9 cellular contexts compared by ENCODE assay signal in genomic region chr5:1542755-1543154, GRCh38. TPM values are rescaled to one million over a fixed set of nuclear protein-coding genes. Genes with fewer than 3 reads are reported as not detected.
DNase-seq lines count a peak whose midpoint lies in the region; ATAC-seq and TF ChIP-seq lines count a peak whose summit lies in the region.
"Had no signal": no experiment of that assay in that cellular context is flagged by ENCODE, and none has a peak within 500 bp of the region (broad histone marks: within the 10 kb centered on the region; RNA-seq: fewer than 3 reads in every experiment).

No MANE protein-coding gene starts in this region.

- in situ Hi-C loops in GM23248 (cut with MboI): no loop called here

- H3F3A ChIP-seq in GM23248 (ENCODE audit: insufficient read depth): peaks cover 29% of the 10 kb centered on the region

- TF ChIP-seq EP300 in gastroesophageal sphincter (IDR thresholded peaks at IDR 0.05): no peak

- H3K36me3 ChIP-seq in GM23248 (ENCODE audit: low read depth) (no peaks in the 10 kb centered on the region), Peyer's patch (no peaks in the 10 kb centered on the region), gastroesophageal sphincter (no peaks in the 10 kb centered on the region), prostate gland (no peaks in the 10 kb centered on the region)

- peak overlapping the region; percentile 32 for H3K27ac ChIP-seq in GM23248
- H3K27ac ChIP-seq in Peyer's patch: peak overlapping the region in 1 of 4 donors; percentile 54
- H3K27ac ChIP-seq in gastroesophageal sphincter: peak overlapping the region in 2 of 4 donors; percentile 32 to 61
- H3K27ac ChIP-seq in prostate gland: no peak overlapping the region

- H3K9ac ChIP-seq in GM23248: no peak overlapping the region

- no peak for TF ChIP-seq CTCF in Peyer's patch (IDR thresholded peaks at IDR 0.05)
- TF ChIP-seq CTCF in gastroesophageal sphincter (IDR thresholded peaks at IDR 0.05): no peak
- TF ChIP-seq CTCF in prostate gland (IDR thresholded peaks at IDR 0.05): no peak

- H3K4me3 ChIP-seq in GM23248 (no peak overlapping the region), Peyer's patch (no peak overlapping the region), gastroesophageal sphincter (no peak overlapping the region), prostate gland (no peak overlapping the region)

- DNase-seq in GM23248 (peak; percentile 87), Peyer's patch (peak in 2 of 3 donors; percentile 38 to 72), prostate gland (ENCODE audit: low spot score) (peak; percentile 54), HUDEP-2 (lab: John Stamatoyannopoulos, UW; ENCODE audit: unreplicated experiment in 76 of 76) (no peak), GOT3 (lab: John Stamatoyannopoulos, UW) (no peak)
- DNase-seq in activated CD4-positive, alpha-beta T cell treated with anti-CD3 and anti-CD28 coated beads for 48 hours: no peak
- DNase-seq: stimulated activated CD4-positive, alpha-beta T cell treated with anti-CD3 and anti-CD28 coated beads, Interleukin-4, amount 100 ng/mL, for 4 hours had no signal

- H3K27me3 ChIP-seq in GM23248 (replicated peaks; ENCODE audit: insufficient read depth) (no peaks in the 10 kb centered on the region), Peyer's patch (no peaks in the 10 kb centered on the region), gastroesophageal sphincter (no peaks in the 10 kb centered on the region), prostate gland (replicated peaks; ENCODE audit: insufficient read depth) (no peaks in the 10 kb centered on the region)

- H3K9me3 ChIP-seq in GM23248 (ENCODE audit: low read depth) (no peaks in the 10 kb centered on the region), Peyer's patch (no peaks in the 10 kb centered on the region), gastroesophageal sphincter (no peaks in the 10 kb centered on the region), prostate gland (no peaks in the 10 kb centered on the region)

- no peaks in the 10 kb centered on the region for H4K20me1 ChIP-seq in GM23248 (ENCODE audit: insufficient read depth)

- H3K4me2 ChIP-seq in GM23248 (ENCODE audit: unreplicated experiment): peak overlapping the region; percentile 0

- TF ChIP-seq POLR2A in Peyer's patch (IDR thresholded peaks at IDR 0.05) (no peak), gastroesophageal sphincter (IDR thresholded peaks at IDR 0.05) (no peak), prostate gland (IDR thresholded peaks at IDR 0.05) (no peak)

- no peaks in the 10 kb centered on the region for H3K79me2 ChIP-seq in GM23248 (ENCODE audit: insufficient read depth)

- no peaks in the 10 kb centered on the region for H3K9me2 ChIP-seq in GM23248 (ENCODE audit: insufficient read depth)

- peak; percentile 86 for ATAC-seq in gastroesophageal sphincter
- ATAC-seq in HG03175 (IDR thresholded peaks at IDR 0.05; ENCODE audit: unreplicated experiment): no peak

- H3K4me1 ChIP-seq in GM23248 (ENCODE audit: insufficient read depth): peaks cover 15% of the 10 kb centered on the region
- H3K4me1 ChIP-seq in Peyer's patch: no peaks in the 10 kb centered on the region
- peaks cover 0 to 18% (median 6%) of the 10 kb centered on the region in 3 donors for H3K4me1 ChIP-seq in gastroesophageal sphincter
- H3K4me1 ChIP-seq in prostate gland (replicated peaks): no peaks in the 10 kb centered on the region

- no peak overlapping the region for H2AFZ ChIP-seq in GM23248

- intact Hi-C loops in prostate gland (cut with DNase I): no loop called here

- 12 to 24% methylated on average over 3 of the region's 3 CpGs for WGBS in GM23248 (ENCODE audit: low coverage in 1 of 2, low lambda C conversion rate in 2 of 2, missing lambda C conversion rate in 2 of 2), 2 experiments
- WGBS in gastroesophageal sphincter (ENCODE audit: low coverage in 1 of 2), 2 donors: 33 to 66% methylated on average over 2 to 3 of the region's 3 CpGs
- WGBS in prostate gland: 66% methylated on average over 3 of the region's 3 CpGs

RNA-seq across cellular contexts. Expression of gene LPCAT1, which starts 19.0 kb away (rescaled TPM):
- 31.6 and 48.4 TPM in 2 replicates for total RNA-seq in GM23248 (2014; rRNA removed; shearing (Covaris generic))
- polyA plus RNA-seq in GM23248 (2016; fragmentation: Nextera tagmentation; extraction: Ambion mirVana): 19.2 and 22.2 TPM in 2 replicates
- total RNA-seq in Peyer's patch (10 to 100 TPM in 3 of 4 donors, 1 to 10 TPM in 1; 8.8 to 59.4 (median 28.5) TPM), gastroesophageal sphincter (10 to 100 TPM; 20.3 to 52.6 (median 31.8) TPM), prostate gland (10 to 100 TPM; 22.6 to 23.9 TPM)

Comparison
In these comparisons a context has a peak if more than half of its experiments do, and no peak if none do; other contexts are left out.
1. DNase-seq: peak in GM23248 (single experiment), Peyer's patch (2 of 3) and prostate gland (single experiment); none in HUDEP-2 (0 of 76), GOT3 (single experiment) and activated CD4-positive, alpha-beta T cell treated with anti-CD3 and anti-CD28 coated beads for 48 hours (single experiment).